Comparison of ENCODE assay signal across 1 cellular context in genomic region chr22:41447435-41448188, GRCh38.
TF ChIP-seq lines count a peak whose summit lies in the region.

No MANE protein-coding gene starts in this region.

TF ChIP-seq in HepG2, 621 proteins besides CTCF, POLR2A, EP300 and RAD21 (continued from another document and continues in another):
- no peak for TF ChIP-seq ZNF18 (CRISPR knock-in tag; IDR thresholded peaks at IDR 0.05; ENCODE audit: insufficient replicate concordance)
- no peak for TF ChIP-seq ZNF841 (CRISPR knock-in tag; IDR thresholded peaks at IDR 0.05; ENCODE audit: borderline replicate concordance)
- TF ChIP-seq ARHGAP35 (CRISPR knock-in tag; IDR thresholded peaks at IDR 0.05; ENCODE audit: borderline replicate concordance): no peak
- no peak for TF ChIP-seq SIX1 (CRISPR knock-in tag; IDR thresholded peaks at IDR 0.05; ENCODE audit: borderline replicate concordance)
- no peak for TF ChIP-seq NRL (CRISPR knock-in tag; IDR thresholded peaks at IDR 0.05; ENCODE audit: borderline replicate concordance)
- TF ChIP-seq CCDC6 (CRISPR knock-in tag; IDR thresholded peaks at IDR 0.05): 0 out of 2 replicates have a peak, but pooled peaks have one; percentile 82
- no peak for TF ChIP-seq ZFP36 (IDR thresholded peaks at IDR 0.05; ENCODE audit: borderline replicate concordance, low read depth, low read length, partially characterized antibody)
- TF ChIP-seq SNAPC2 (CRISPR knock-in tag; IDR thresholded peaks at IDR 0.05): peak; percentile 56; the same call in 1 of the 2 replicates
- TF ChIP-seq ZBTB40 (IDR thresholded peaks at IDR 0.05): no peak
- no peak for TF ChIP-seq ZBTB40 (CRISPR knock-in tag; IDR thresholded peaks at IDR 0.05)
- TF ChIP-seq ZNF687 (CRISPR knock-in tag; IDR thresholded peaks at IDR 0.05): peak; percentile 38
- peak; percentile 12 for TF ChIP-seq ASH2L (IDR thresholded peaks at IDR 0.05; ENCODE audit: insufficient read length, low read depth, low read length)
- TF ChIP-seq PHF5A (CRISPR knock-in tag; IDR thresholded peaks at IDR 0.05; ENCODE audit: low read depth, unreplicated experiment): no peak
- TF ChIP-seq ZNF326 (CRISPR knock-in tag; IDR thresholded peaks at IDR 0.05; ENCODE audit: borderline replicate concordance): no peak
- no peak for TF ChIP-seq PRDM10 (CRISPR knock-in tag; IDR thresholded peaks at IDR 0.05; ENCODE audit: low read depth)
- peak; percentile 42; the same call in 1 of the 2 replicates for TF ChIP-seq DZIP1 (CRISPR knock-in tag; IDR thresholded peaks at IDR 0.05)
- TF ChIP-seq PATZ1 (CRISPR knock-in tag; IDR thresholded peaks at IDR 0.05): no peak
- no peak for TF ChIP-seq TGIF2 (CRISPR knock-in tag; IDR thresholded peaks at IDR 0.05)
- TF ChIP-seq KDM2A (CRISPR knock-in tag; IDR thresholded peaks at IDR 0.05; ENCODE audit: borderline replicate concordance, low read depth): no peak; the same call in 1 of the 2 replicates
- no peak for TF ChIP-seq ZNF749 (CRISPR knock-in tag; IDR thresholded peaks at IDR 0.05; ENCODE audit: borderline replicate concordance)
- peak; percentile 16; the same call in 1 of the 2 replicates for TF ChIP-seq SNAI1 (CRISPR knock-in tag; IDR thresholded peaks at IDR 0.05; ENCODE audit: borderline replicate concordance)
- no peak for TF ChIP-seq ZNF543 (CRISPR knock-in tag; IDR thresholded peaks at IDR 0.05)
